In genomic region chr2:237943395-237944094, GRCh38 we compare ENCODE assay signal across 20 cellular contexts. TPM values are rescaled to one million over a fixed set of nuclear protein-coding genes. Genes with fewer than 3 reads are reported as not detected.
DNase-seq lines count a peak whose midpoint lies in the region; ATAC-seq lines count a peak whose summit lies in the region.
"Had no signal": no experiment of that assay in that cellular context is flagged by ENCODE, and none has a peak within 500 bp of the region (broad histone marks: within the 10 kb centered on the region; RNA-seq: fewer than 3 reads in every experiment).

No MANE protein-coding gene starts in this region.

- no peak overlapping the region for H3K27ac ChIP-seq in BLaER1
- H3K27ac ChIP-seq in CD8-positive, alpha-beta memory T cell (ENCODE audit: low read depth, low read length) = no peak overlapping the region
- peak overlapping the region; percentile 26 for H3K27ac ChIP-seq in naive thymus-derived CD4-positive, alpha-beta T cell (ENCODE audit: low read depth, low read length)
- H3K27ac ChIP-seq: HL-60, SJCRH30 had no signal

- peak overlapping the region; percentile 6; the same call in 1 of the 2 replicates for H3K4me3 ChIP-seq in BLaER1
- H3K4me3 ChIP-seq in CD8-positive, alpha-beta memory T cell (ENCODE audit: low read length) = no peak overlapping the region
- H3K4me3 ChIP-seq in naive thymus-derived CD4-positive, alpha-beta T cell (ENCODE audit: low read length) = no peak overlapping the region
- H3K4me3 ChIP-seq: SJCRH30 had no signal

- peaks cover 40% of the 10 kb centered on the region for H3K9me3 ChIP-seq in BLaER1
- peaks cover 6% of the 10 kb centered on the region for H3K9me3 ChIP-seq in CD8-positive, alpha-beta memory T cell (ENCODE audit: low read length)
- peaks cover 0 to 17% (median 0%) of the 10 kb centered on the region in 3 experiments for H3K9me3 ChIP-seq in naive thymus-derived CD4-positive, alpha-beta T cell (ENCODE audit: control insufficient read depth in 2 of 3, low read length in 3 of 3)
- H3K9me3 ChIP-seq: SJCRH30 had no signal

- no peak overlapping the region for H3K4me2 ChIP-seq in BLaER1

- no peak overlapping the region for H3K9ac ChIP-seq in BLaER1

- peaks cover 60 to 82% (median 61%) of the 10 kb centered on the region in 3 donors for H3K4me1 Mint-ChIP-seq in CD8-positive, alpha-beta memory T cell
- peaks cover 42% of the 10 kb centered on the region for H3K4me1 Mint-ChIP-seq in activated T-helper 17 cell treated with anti-CD3 and anti-CD28 coated beads, Interleukin-2, amount 50 U/mL, for 72 hours
- H3K4me1 Mint-ChIP-seq in naive thymus-derived CD4-positive, alpha-beta T cell = peaks cover 37 to 90% (median 75%) of the 10 kb centered on the region in 7 donors

- H3K36me3 ChIP-seq in BLaER1 = peaks cover 19% of the 10 kb centered on the region
- no peaks in the 10 kb centered on the region for H3K36me3 ChIP-seq in CD8-positive, alpha-beta memory T cell (ENCODE audit: insufficient read depth, low read length)
- no peaks in the 10 kb centered on the region for H3K36me3 ChIP-seq in naive thymus-derived CD4-positive, alpha-beta T cell (ENCODE audit: control insufficient read depth in 2 of 3, insufficient read depth in 3 of 3, low read length in 3 of 3)
- H3K36me3 ChIP-seq: SJCRH30 had no signal

- intact Hi-C loops in naive thymus-derived CD4-positive, alpha-beta T cell (cut with micrococcal nuclease) = loop anchor here in 1 of 2 donors (2.0 kb wide), 1 partner anchor 23 kb away; the partner anchor contains the start of gene UBE2F

- no peaks in the 10 kb centered on the region for H3K27me3 ChIP-seq in BLaER1
- H3K27me3 ChIP-seq in CD8-positive, alpha-beta memory T cell (ENCODE audit: insufficient read depth, low read length, poor library complexity, severe bottlenecking) = no peaks in the 10 kb centered on the region
- H3K27me3 ChIP-seq in naive thymus-derived CD4-positive, alpha-beta T cell (ENCODE audit: control insufficient read depth in 2 of 2, insufficient read depth in 2 of 2, low read length in 2 of 2) = no peaks in the 10 kb centered on the region
- H3K27me3 ChIP-seq: SJCRH30 had no signal

- no peak for ATAC-seq in activated T-helper 17 cell treated with anti-CD3 and anti-CD28 coated beads, Interleukin-2, amount 50 U/mL, for 72 hours (replicated peaks)
- ATAC-seq in naive thymus-derived CD4-positive, alpha-beta T cell = no peak
- ATAC-seq in GM21367 (IDR thresholded peaks at IDR 0.05; ENCODE audit: unreplicated experiment) = no peak
- ATAC-seq: HCT116, left ventricle myocardium superior had no signal

- POLR2A ChIA-PET in CD8-positive, alpha-beta memory T cell (lab: Charles Lee) = no interaction called here
- POLR2A ChIA-PET in naive thymus-derived CD4-positive, alpha-beta T cell (lab: Charles Lee) = interaction anchor here (0.7 to 3.3 kb wide), 8 partner anchors 10 to 196 kb away, joined by 3 to 7 read pairs (median 3); partner anchors contain the start of gene UBE2F

- peaks cover 0 to 2% of the 10 kb centered on the region in 2 donors for H3K27me3 Mint-ChIP-seq in CD8-positive, alpha-beta memory T cell
- H3K27me3 Mint-ChIP-seq in activated T-helper 17 cell treated with anti-CD3 and anti-CD28 coated beads, Interleukin-2, amount 50 U/mL, for 72 hours = no peaks in the 10 kb centered on the region
- no peaks in the 10 kb centered on the region for H3K27me3 Mint-ChIP-seq in naive thymus-derived CD4-positive, alpha-beta T cell

- peaks cover 23% of the 10 kb centered on the region for H3K4me1 ChIP-seq in BLaER1
- peaks cover 54% of the 10 kb centered on the region for H3K4me1 ChIP-seq in CD8-positive, alpha-beta memory T cell (ENCODE audit: insufficient read depth, low read length)
- peaks cover 34 to 40% of the 10 kb centered on the region in 2 donors for H3K4me1 ChIP-seq in naive thymus-derived CD4-positive, alpha-beta T cell (ENCODE audit: control insufficient read depth in 2 of 2, insufficient read depth in 2 of 2, low read length in 2 of 2)
- H3K4me1 ChIP-seq: SJCRH30 had no signal

- H3K27ac Mint-ChIP-seq in CD8-positive, alpha-beta memory T cell = peak overlapping the region in 7 of 8 donors; percentile 37 to 96 (median 78)
- H3K27ac Mint-ChIP-seq in activated T-helper 17 cell treated with anti-CD3 and anti-CD28 coated beads, Interleukin-2, amount 50 U/mL, for 72 hours = peak overlapping the region; percentile 77
- H3K27ac Mint-ChIP-seq in naive thymus-derived CD4-positive, alpha-beta T cell = peak overlapping the region; percentile 87 to 99 (median 97)
- H3K27ac Mint-ChIP-seq: IgD-negative memory B cell had no signal

- CTCF ChIA-PET in CD8-positive, alpha-beta memory T cell (lab: Charles Lee) = interaction anchor here (1.1 kb wide), 1 partner anchor 21 kb away, joined by 3 read pairs; no protein-coding TSS in a partner anchor
- CTCF ChIA-PET in naive thymus-derived CD4-positive, alpha-beta T cell (lab: Charles Lee) = interaction anchor here (1.0 to 3.1 kb wide), 2 partner anchors 8 to 20 kb away, joined by 4 to 17 read pairs; no protein-coding TSS in a partner anchor

- peaks cover 2 to 28% (median 11%) of the 10 kb centered on the region in 3 donors for H3K36me3 Mint-ChIP-seq in CD8-positive, alpha-beta memory T cell
- no peaks in the 10 kb centered on the region for H3K36me3 Mint-ChIP-seq in activated T-helper 17 cell treated with anti-CD3 and anti-CD28 coated beads, Interleukin-2, amount 50 U/mL, for 72 hours (ENCODE audit: low read depth)
- H3K36me3 Mint-ChIP-seq in naive thymus-derived CD4-positive, alpha-beta T cell = peaks cover 4 to 49% (median 13%) of the 10 kb centered on the region in 5 donors

- DNase-seq in CD8-positive, alpha-beta memory T cell = no peak
- no peak for DNase-seq in naive thymus-derived CD4-positive, alpha-beta T cell
- DNase-seq in RPMI8226 (no peak), COLO829 (ENCODE audit: low spot score) (no peak)
- DNase-seq: activated CD4-positive, CD25-positive, alpha-beta regulatory T cell treated with anti-CD3 and anti-CD28 coated beads, Interleukin-2, amount 50 U/mL, for 72 hours; activated naive CD4-positive, alpha-beta T cell treated with anti-CD3 and anti-CD28 coated beads, Interleukin-2, amount 50 U/mL, for 16 hours; AML-193; DMS153; left ventricle myocardium superior; NCI-H2029; NCI-H446 treated with DMSO at 0.1 percent for 48 hours; SJCRH30; stimulated activated CD4-positive, alpha-beta T cell treated with anti-CD3 and anti-CD28 coated beads, Interleukin-1b, Interleukin-23, amount 100 ng/mL, for 48 hours had no signal

- no peaks in the 10 kb centered on the region for H4K20me1 ChIP-seq in BLaER1

- peaks cover 0 to 47% (median 25%) of the 10 kb centered on the region in 5 donors for H3K9me3 Mint-ChIP-seq in CD8-positive, alpha-beta memory T cell
- peaks cover 11% of the 10 kb centered on the region for H3K9me3 Mint-ChIP-seq in activated T-helper 17 cell treated with anti-CD3 and anti-CD28 coated beads, Interleukin-2, amount 50 U/mL, for 72 hours
- peaks cover 0 to 44% (median 20%) of the 10 kb centered on the region in 11 donors for H3K9me3 Mint-ChIP-seq in naive thymus-derived CD4-positive, alpha-beta T cell

- H3K4me3 Mint-ChIP-seq in CD8-positive, alpha-beta memory T cell = peak overlapping the region in 6 of 7 donors; percentile 21 to 79 (median 53)
- H3K4me3 Mint-ChIP-seq in activated T-helper 17 cell treated with anti-CD3 and anti-CD28 coated beads, Interleukin-2, amount 50 U/mL, for 72 hours = peak overlapping the region; percentile 56
- peak overlapping the region in 8 of 10 donors; percentile 25 to 89 (median 62) for H3K4me3 Mint-ChIP-seq in naive thymus-derived CD4-positive, alpha-beta T cell
- H3K4me3 Mint-ChIP-seq: dendritic cell treated with granulocyte-macrophage colony-stimulating factor and Interleukin-4, amounts not matched to agents 40 ng/mL and 50 ng/mL, for 4 days had no signal

RNA-seq across cellular contexts. Expression of gene UBE2F, which starts 23.3 kb away (rescaled TPM):
- total RNA-seq in CD8-positive, alpha-beta memory T cell = 10 to 100 TPM; 65.8 to 68.8 TPM
- 70.7 TPM for polyA plus RNA-seq in CD8-positive, alpha-beta memory T cell
- total RNA-seq in activated T-helper 17 cell treated with anti-CD3 and anti-CD28 coated beads, Interleukin-2, amount 50 U/mL, for 72 hours = 10 to 100 TPM; 38.9 to 44.7 TPM
- total RNA-seq in naive thymus-derived CD4-positive, alpha-beta T cell = 10 to 100 TPM; 42.5 to 80.9 (median 48.3) TPM
- polyA plus RNA-seq in naive thymus-derived CD4-positive, alpha-beta T cell = 100 to 1,000 TPM in 1 of 2 donors, 10 to 100 TPM in 1; 95.6 to 114 TPM
